Comparison of ENCODE assay signal across 32 cellular contexts in genomic region chr1:160121388-160121787, GRCh38. TPM values are rescaled to one million over a fixed set of nuclear protein-coding genes. Genes with fewer than 3 reads are reported as not detected.
"Had no signal": no experiment of that assay in that cellular context is flagged by ENCODE, and none has a peak within 500 bp of the region (broad histone marks: within the 10 kb centered on the region; RNA-seq: fewer than 3 reads in every experiment).

No MANE protein-coding gene starts in this region.

- H3K36me3 ChIP-seq: pancreas, prostate gland, upper lobe of left lung, vagina had no signal

- H3K4me3 ChIP-seq: gastroesophageal sphincter, pancreas, prostate gland, thoracic aorta, upper lobe of left lung, vagina had no signal

- H3K9me3 ChIP-seq: gastroesophageal sphincter, pancreas, prostate gland, thoracic aorta, upper lobe of left lung, vagina had no signal

- ATAC-seq: gastroesophageal sphincter; left ventricle myocardium superior; naive thymus-derived CD4-positive, alpha-beta T cell; pancreas; stimulated activated naive CD8-positive, alpha-beta T cell treated with anti-CD3 and anti-CD28 coated beads, Interleukin-15, Interleukin-2, amounts not matched to agents 100 U/mL and 50 U/mL, for 24 hours had no signal

- H3K4me1 ChIP-seq: pancreas, prostate gland had no signal

- DNase-seq: activated CD4-positive, alpha-beta memory T cell treated with anti-CD3 and anti-CD28 coated beads for 36 hours; activated CD4-positive, alpha-beta T cell treated with anti-CD3 and anti-CD28 coated beads, Interleukin-2, amount 10 ng/mL, durations not matched to agents 24 days and 14 days; activated CD4-positive, CD25-positive, alpha-beta regulatory T cell treated with anti-CD3 and anti-CD28 coated beads, Interleukin-2, amount 50 U/mL, for 72 hours; activated CD8-positive, alpha-beta memory T cell treated with anti-CD3 and anti-CD28 coated beads, Interleukin-2, amount 50 U/mL, for 4 hours; activated effector memory CD4-positive, alpha-beta T cell treated with anti-CD3 and anti-CD28 coated beads, Interleukin-2, amount 50 U/mL, for 16 hours; activated naive CD4-positive, alpha-beta T cell treated with anti-CD3 and anti-CD28 coated beads for 36 hours; activated naive CD8-positive, alpha-beta T cell treated with anti-CD3 and anti-CD28 coated beads, Interleukin-2, amount 10 ng/mL, durations not matched to agents 7 days and 5 days; activated T-cell treated with anti-CD3 and anti-CD28 coated beads, Interleukin-2, amount 50 U/mL, for 1 hour; dermis blood vessel endothelial cell; effector CD8-positive, alpha-beta T cell; head of caudate nucleus; hippocampal formation; left ventricle myocardium superior; naive thymus-derived CD4-positive, alpha-beta T cell; nucleus accumbens; pancreas; stimulated activated CD4-positive, alpha-beta T cell treated with anti-CD3 and anti-CD28 coated beads, Interleukin-2, amount 100 ng/mL, for 48 hours; stimulated activated naive CD8-positive, alpha-beta T cell treated with anti-CD3 and anti-CD28 coated beads, Interleukin-15, Interleukin-2, amounts not matched to agents 100 U/mL and 50 U/mL, for 24 hours; T-helper 2 cell; upper lobe of left lung had no signal

- H3K27me3 ChIP-seq: gastroesophageal sphincter, pancreas, upper lobe of left lung, vagina had no signal

- H3K27ac ChIP-seq: pancreas, prostate gland, thoracic aorta, upper lobe of left lung, vagina had no signal

RNA-seq across cellular contexts. Expression of gene ATP1A2, which starts 5.8 kb away (rescaled TPM):
- total RNA-seq: activated CD4-positive, alpha-beta memory T cell treated with anti-CD3 and anti-CD28 coated beads for 36 hours; activated CD4-positive, alpha-beta T cell treated with anti-CD3 and anti-CD28 coated beads, Interleukin-2, amount 10 ng/mL, durations not matched to agents 24 days and 14 days; activated CD8-positive, alpha-beta memory T cell treated with anti-CD3 and anti-CD28 coated beads for 36 hours; activated naive CD4-positive, alpha-beta T cell treated with anti-CD3 and anti-CD28 coated beads for 36 hours; activated naive CD8-positive, alpha-beta T cell treated with anti-CD3 and anti-CD28 coated beads, Interleukin-2, amount 10 ng/mL, durations not matched to agents 7 days and 5 days; activated T-helper 1 cell treated with anti-CD3 and anti-CD28 coated beads, Interleukin-12 subunit alpha, Interleukin-12 subunit beta, Interleukin-2, Interleukin-4 antibody, amounts not matched to agents 30 ng/mL and 10 ng/mL and 1 ng/mL, durations not matched to agents 14 hours and 24 hours and 36 hours; bronchial epithelial cell; dermis blood vessel endothelial cell; epithelial cell of proximal tubule; lung microvascular endothelial cell; naive thymus-derived CD4-positive, alpha-beta T cell had no signal
- polyA plus RNA-seq: keratinocyte; naive thymus-derived CD4-positive, alpha-beta T cell had no signal

RNA-seq across cellular contexts. Expression of gene ATP1A4, which starts 30.0 kb away (rescaled TPM):
- total RNA-seq: activated CD4-positive, alpha-beta memory T cell treated with anti-CD3 and anti-CD28 coated beads for 36 hours; activated CD4-positive, alpha-beta T cell treated with anti-CD3 and anti-CD28 coated beads, Interleukin-2, amount 10 ng/mL, durations not matched to agents 24 days and 14 days; activated CD8-positive, alpha-beta memory T cell treated with anti-CD3 and anti-CD28 coated beads for 36 hours; activated naive CD4-positive, alpha-beta T cell treated with anti-CD3 and anti-CD28 coated beads for 36 hours; activated naive CD8-positive, alpha-beta T cell treated with anti-CD3 and anti-CD28 coated beads, Interleukin-2, amount 10 ng/mL, durations not matched to agents 7 days and 5 days; activated T-helper 1 cell treated with anti-CD3 and anti-CD28 coated beads, Interleukin-12 subunit alpha, Interleukin-12 subunit beta, Interleukin-2, Interleukin-4 antibody, amounts not matched to agents 30 ng/mL and 10 ng/mL and 1 ng/mL, durations not matched to agents 14 hours and 24 hours and 36 hours; bronchial epithelial cell; dermis blood vessel endothelial cell; epithelial cell of proximal tubule; left ventricle myocardium superior; lung microvascular endothelial cell; pancreas; vagina had no signal
- polyA plus RNA-seq: keratinocyte; naive thymus-derived CD4-positive, alpha-beta T cell; neural cell; pancreas had no signal

RNA-seq across cellular contexts. Expression of gene KCNJ9, which starts 40.0 kb away (rescaled TPM):
- total RNA-seq: activated CD4-positive, alpha-beta memory T cell treated with anti-CD3 and anti-CD28 coated beads for 36 hours; activated CD4-positive, alpha-beta T cell treated with anti-CD3 and anti-CD28 coated beads, Interleukin-2, amount 10 ng/mL, durations not matched to agents 24 days and 14 days; activated CD8-positive, alpha-beta memory T cell treated with anti-CD3 and anti-CD28 coated beads for 36 hours; activated naive CD4-positive, alpha-beta T cell treated with anti-CD3 and anti-CD28 coated beads for 36 hours; activated naive CD8-positive, alpha-beta T cell treated with anti-CD3 and anti-CD28 coated beads, Interleukin-2, amount 10 ng/mL, durations not matched to agents 7 days and 5 days; activated T-helper 1 cell treated with anti-CD3 and anti-CD28 coated beads, Interleukin-12 subunit alpha, Interleukin-12 subunit beta, Interleukin-2, Interleukin-4 antibody, amounts not matched to agents 30 ng/mL and 10 ng/mL and 1 ng/mL, durations not matched to agents 14 hours and 24 hours and 36 hours; dermis blood vessel endothelial cell; epithelial cell of proximal tubule; gastroesophageal sphincter; left ventricle myocardium superior; lung microvascular endothelial cell; mucosa of gallbladder; naive thymus-derived CD4-positive, alpha-beta T cell; pancreas; upper lobe of left lung; vagina had no signal
- polyA plus RNA-seq: keratinocyte had no signal

RNA-seq across cellular contexts. Expression of gene KCNJ10, which starts 51.4 kb away (rescaled TPM):
- total RNA-seq: activated CD4-positive, alpha-beta memory T cell treated with anti-CD3 and anti-CD28 coated beads for 36 hours; activated CD4-positive, alpha-beta T cell treated with anti-CD3 and anti-CD28 coated beads, Interleukin-2, amount 10 ng/mL, durations not matched to agents 24 days and 14 days; activated CD8-positive, alpha-beta memory T cell treated with anti-CD3 and anti-CD28 coated beads for 36 hours; activated naive CD4-positive, alpha-beta T cell treated with anti-CD3 and anti-CD28 coated beads for 36 hours; activated naive CD8-positive, alpha-beta T cell treated with anti-CD3 and anti-CD28 coated beads, Interleukin-2, amount 10 ng/mL, durations not matched to agents 7 days and 5 days; activated T-helper 1 cell treated with anti-CD3 and anti-CD28 coated beads, Interleukin-12 subunit alpha, Interleukin-12 subunit beta, Interleukin-2, Interleukin-4 antibody, amounts not matched to agents 30 ng/mL and 10 ng/mL and 1 ng/mL, durations not matched to agents 14 hours and 24 hours and 36 hours; bronchial epithelial cell; dermis blood vessel endothelial cell; epithelial cell of proximal tubule; gastroesophageal sphincter; left ventricle myocardium superior; lung microvascular endothelial cell; mucosa of gallbladder; prostate gland; thoracic aorta; vagina had no signal
- polyA plus RNA-seq: keratinocyte, neural cell had no signal
